16 cellular contexts compared by ENCODE assay signal in genomic region chr12:123530683-123531082, GRCh38. TPM values are rescaled to one million over a fixed set of nuclear protein-coding genes. Genes with fewer than 3 reads are reported as not detected.
DNase-seq lines count a peak whose midpoint lies in the region; ATAC-seq and TF ChIP-seq lines count a peak whose summit lies in the region.
"Had no signal": no experiment of that assay in that cellular context is flagged by ENCODE, and none has a peak within 500 bp of the region (broad histone marks: within the 10 kb centered on the region; RNA-seq: fewer than 3 reads in every experiment).

No MANE protein-coding gene starts in this region.

- intact Hi-C loops in esophagus muscularis mucosa (cut with DNase I) (loop anchor here (10.0 kb wide), 1 partner anchor 96 kb away; the partner anchor contains the start of gene RILPL2), sigmoid colon (cut with DNase I) (loop anchor here (10.0 kb wide), 1 partner anchor 96 kb away; the partner anchor contains the start of gene RILPL2)

- no peak overlapping the region for H3K23ac ChIP-seq in mesendoderm (ENCODE audit: low read length)

- H2BK15ac ChIP-seq in mesendoderm (replicated peaks; ENCODE audit: low read depth) = no peak overlapping the region

- no peak overlapping the region for H2BK120ac ChIP-seq in mesendoderm (ENCODE audit: low read depth, low read length)

- H3K9ac ChIP-seq in mesendoderm (ENCODE audit: low read length) = no peak overlapping the region

- TF ChIP-seq CTCF in HFF-Myc (IDR thresholded peaks at IDR 0.05; ENCODE audit: low read depth, low read length, missing control alignments) (no peak), esophagus muscularis mucosa (IDR thresholded peaks at IDR 0.05) (no peak), sigmoid colon (IDR thresholded peaks at IDR 0.05) (no peak)

- no peak overlapping the region for H3K56ac ChIP-seq in mesendoderm (ENCODE audit: low read length)

- no peak overlapping the region for H4K8ac ChIP-seq in mesendoderm (ENCODE audit: low read depth, low read length)

- no peak overlapping the region for H4K5ac ChIP-seq in mesendoderm (ENCODE audit: low read length)

- H2BK5ac ChIP-seq in mesendoderm (ENCODE audit: low read length) = no peak overlapping the region

- H3K4ac ChIP-seq in mesendoderm (ENCODE audit: low read depth, low read length) = no peak overlapping the region

- H3K27ac ChIP-seq in esophagus muscularis mucosa (replicated peaks in 1 of 4) (peak overlapping the region in 3 of 4 donors; percentile 79 to 95 (median 93)), sigmoid colon (peak overlapping the region in 3 of 4 donors; percentile 22 to 82 (median 82)), mesendoderm (ENCODE audit: low read depth, low read length) (no peak overlapping the region)

- DNase-seq in activated CD4-positive, alpha-beta T cell treated with anti-CD3 and anti-CD28 coated beads for 48 hours = peak; percentile 12
- no peak for DNase-seq in activated CD4-positive, alpha-beta T cell treated with anti-CD3 and anti-CD28 coated beads, Interleukin-2, amount 50 U/mL, for 48 hours
- DNase-seq in HFF-Myc (ENCODE audit: extremely low read depth, low read depth) (no peak), esophagus muscularis mucosa (ENCODE audit: extremely low spot score) (no peak), sigmoid colon (no peak), mesendoderm (no peak)
- DNase-seq: activated CD4-positive, alpha-beta T cell treated with anti-CD3 and anti-CD28 coated beads, Interleukin-2, amount 50 U/mL, for 4 hours; activated naive CD8-positive, alpha-beta T cell treated with anti-CD3 and anti-CD28 coated beads, Interleukin-2, amount 10 ng/mL, durations not matched to agents 7 days and 5 days; activated T-cell treated with anti-CD3 and anti-CD28 coated beads, Interleukin-2, amount 50 U/mL, for 1 hour; GOT3; NCI-H1105 treated with DMSO at 0.1 percent for 48 hours; NCI-H524 treated with DMSO at 0.1 percent for 48 hours; stimulated activated CD4-positive, alpha-beta T cell treated with anti-CD3 and anti-CD28 coated beads, Interleukin-2, amount 100 ng/mL, for 24 hours; uterus had no signal

- H3K9me3 ChIP-seq in esophagus muscularis mucosa = no peaks in the 10 kb centered on the region
- H3K9me3 ChIP-seq in sigmoid colon = no peaks in the 10 kb centered on the region
- H3K9me3 ChIP-seq: uterus had no signal

- H2AK5ac ChIP-seq in mesendoderm (ENCODE audit: low read length) = no peak overlapping the region

- H3K36me3 ChIP-seq in esophagus muscularis mucosa (peaks cover 0 to 15% (median 8%) of the 10 kb centered on the region in 4 donors), sigmoid colon (peaks cover 0 to 5% (median 0%) of the 10 kb centered on the region in 4 donors), mesendoderm (ENCODE audit: control insufficient read depth, insufficient read depth, low read length) (no peaks in the 10 kb centered on the region)
- H3K36me3 ChIP-seq: uterus had no signal

- H3K79me2 ChIP-seq in mesendoderm (ENCODE audit: control insufficient read depth, insufficient read depth, low read length) = no peaks in the 10 kb centered on the region

- H3K18ac ChIP-seq in mesendoderm (ENCODE audit: low read length) = no peak overlapping the region

- H3K4me1 ChIP-seq in esophagus muscularis mucosa (peaks cover 36 to 53% (median 43%) of the 10 kb centered on the region in 4 donors), sigmoid colon (peaks cover 0 to 33% (median 33%) of the 10 kb centered on the region in 4 donors), mesendoderm (ENCODE audit: control insufficient read depth, low read depth, low read length) (no peaks in the 10 kb centered on the region)

- no peak for TF ChIP-seq EP300 in esophagus muscularis mucosa (IDR thresholded peaks at IDR 0.05)
- no peak for TF ChIP-seq EP300 in sigmoid colon (IDR thresholded peaks at IDR 0.05)

- whole genome bisulfite sequencing in esophagus muscularis mucosa = 78% methylated on average over 3 of the region's 3 CpGs
- 92 to 97% methylated on average over 3 of the region's 3 CpGs for WGBS in sigmoid colon, 2 donors
- WGBS in mesendoderm (ENCODE audit: extremely low coverage, insufficient coverage, low lambda C conversion rate) = no CpG with 5 or more reads among the region's 3 CpGs

- no peak overlapping the region for H3K4me2 ChIP-seq in mesendoderm (ENCODE audit: low read length)

- ATAC-seq in HG02678 (IDR thresholded peaks at IDR 0.05; ENCODE audit: unreplicated experiment) (no peak), HG03520 (IDR thresholded peaks at IDR 0.05; ENCODE audit: unreplicated experiment) (no peak)

- no peak for TF ChIP-seq POLR2A in esophagus muscularis mucosa (IDR thresholded peaks at IDR 0.05; ENCODE audit: low read depth)
- TF ChIP-seq POLR2A in sigmoid colon (IDR thresholded peaks at IDR 0.05) = no peak

- H3K79me1 ChIP-seq in mesendoderm (ENCODE audit: low read length) = no peaks in the 10 kb centered on the region

- peaks cover 0 to 3% (median 0%) of the 10 kb centered on the region in 4 donors for H3K27me3 ChIP-seq in esophagus muscularis mucosa
- H3K27me3 ChIP-seq in sigmoid colon = no peaks in the 10 kb centered on the region
- no peaks in the 10 kb centered on the region for H3K27me3 ChIP-seq in mesendoderm (ENCODE audit: insufficient read depth, low read length, poor library complexity)
- H3K27me3 ChIP-seq: uterus had no signal

- H3K4me3 ChIP-seq in HFF-Myc (replicated peaks; ENCODE audit: low read depth, low read length) (0 out of 2 replicates have a peak overlapping the region, but pooled peaks have one; percentile 86), esophagus muscularis mucosa (no peak overlapping the region), sigmoid colon (no peak overlapping the region), mesendoderm (ENCODE audit: low read length) (no peak overlapping the region)
- H3K4me3 ChIP-seq: uterus had no signal

RNA-seq across cellular contexts. Expression of gene RILPL1, which starts 2.8 kb away (rescaled TPM):
- 10 to 100 TPM; 19.9 to 54.4 (median 38.4) TPM for total RNA-seq in esophagus muscularis mucosa
- total RNA-seq in sigmoid colon = 10 to 100 TPM; 12.1 to 30.5 (median 18.3) TPM
- polyA plus RNA-seq in sigmoid colon = 1 to 10 TPM; 1.4 to 4.2 (median 3.0) TPM
- polyA plus RNA-seq in mesendoderm (2013, experiment 1 of 2) = 3.4 TPM
- 3.9 TPM for polyA plus RNA-seq in mesendoderm (2013, experiment 2 of 2)

RNA-seq across cellular contexts. Expression of gene TMED2, which starts 53.7 kb away (rescaled TPM):
- 100 to 1,000 TPM in 3 of 4 donors, 10 to 100 TPM in 1; 99.5 to 140 (median 123) TPM for total RNA-seq in esophagus muscularis mucosa
- 100 to 1,000 TPM; 128 to 161 (median 144) TPM for total RNA-seq in sigmoid colon
- polyA plus RNA-seq in sigmoid colon = 100 to 1,000 TPM in 1 of 3 donors, 10 to 100 TPM in 2; 57.1 to 128 (median 58.7) TPM
- 168 TPM for polyA plus RNA-seq in mesendoderm (2013, experiment 1 of 2)
- polyA plus RNA-seq in mesendoderm (2013, experiment 2 of 2) = 166 TPM
